15 cellular contexts compared by ENCODE assay signal in the genomic region with DNA sequence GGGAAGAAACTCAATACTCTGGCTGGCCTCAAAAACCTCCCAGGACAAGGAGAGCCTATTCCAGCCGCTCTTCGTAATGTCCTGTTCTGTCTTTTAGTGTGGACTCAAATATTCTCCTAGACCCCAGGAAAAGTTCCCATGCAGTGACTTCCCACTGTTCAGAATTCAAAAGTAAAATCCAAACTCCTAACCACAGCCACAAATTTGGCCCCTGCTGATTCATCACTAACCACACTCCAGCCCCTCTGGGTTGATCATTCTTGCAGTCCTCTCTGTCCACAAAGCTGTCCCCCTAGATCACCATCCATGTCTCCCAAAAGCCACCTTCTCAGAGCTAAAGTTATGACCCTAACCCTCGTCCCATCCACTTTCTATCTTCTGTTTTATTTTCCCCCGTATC. TPM values are rescaled to one million over a fixed set of nuclear protein-coding genes. Genes with fewer than 3 reads are reported as not detected.
DNase-seq lines count a peak whose midpoint lies in the region; FAIRE-seq and TF ChIP-seq lines count a peak whose summit lies in the region.
"Had no signal": no experiment of that assay in that cellular context is flagged by ENCODE, and none has a peak within 500 bp of the region (broad histone marks: within the 10 kb centered on the region; RNA-seq: fewer than 3 reads in every experiment).

No MANE protein-coding gene starts in this region.

- dilution Hi-C loops in mammary epithelial cell (cut with HindIII; ENCODE audit: low sequenced_read_pairs): no loop called here

- no peak overlapping the region for H3K4me3 ChIP-seq in mammary epithelial cell (replicated peaks in 1 of 3; ENCODE audit: insufficient read depth in 1 of 3, low read depth in 2 of 3, low read length in 3 of 3)
- H3K4me3 ChIP-seq in endodermal cell (ENCODE audit: low read length): no peak overlapping the region
- H3K4me3 ChIP-seq in smooth muscle cell: no peak overlapping the region
- no peak overlapping the region for H3K4me3 ChIP-seq in colonic mucosa
- H3K4me3 ChIP-seq: hepatocyte, testis had no signal

- peaks cover 21% of the 10 kb centered on the region for H3K4me1 Mint-ChIP-seq in MCF 10A (ENCODE audit: insufficient read depth, unreplicated experiment)
- H3K4me1 Mint-ChIP-seq in endodermal cell: peaks cover 34% of the 10 kb centered on the region

- H3K4me2 ChIP-seq in mammary epithelial cell (ENCODE audit: insufficient read depth, low read depth, low read length) (no peak overlapping the region), smooth muscle cell (peak overlapping the region; percentile 67)
- H3K4me2 ChIP-seq: hepatocyte had no signal

- no peak for FAIRE-seq in frontal cortex (lab: Jason Lieb, UNC)

- H3K27me3 ChIP-seq in mammary epithelial cell (ENCODE audit: insufficient read depth, low read length) (no peaks in the 10 kb centered on the region), endodermal cell (ENCODE audit: control insufficient read depth, insufficient read depth, low read length, poor library complexity, severe bottlenecking) (no peaks in the 10 kb centered on the region), smooth muscle cell (ENCODE audit: low read depth) (no peaks in the 10 kb centered on the region), colonic mucosa (no peaks in the 10 kb centered on the region)
- H3K27me3 ChIP-seq: hepatocyte, testis had no signal

- H3K9me3 Mint-ChIP-seq in MCF 10A (ENCODE audit: unreplicated experiment) (no peaks in the 10 kb centered on the region), endodermal cell (no peaks in the 10 kb centered on the region)
- H3K9me3 Mint-ChIP-seq: naive B cell; T-helper 1 cell treated with Interleukin-12 subunit alpha and Interleukin-12 subunit beta and Interleukin-4 antibody, amounts not matched to agents 30 μg/mL and 1 μg/mL, for 36 hours had no signal

- H3K9ac ChIP-seq in mammary epithelial cell (ENCODE audit: insufficient read depth, low read length) (no peak overlapping the region), endodermal cell (ENCODE audit: extremely low read depth, low read length, poor library complexity, severe bottlenecking) (no peak overlapping the region), smooth muscle cell (ENCODE audit: low read depth) (peak overlapping the region; percentile 60), colonic mucosa (ENCODE audit: low read depth in 2 of 2, low read length in 2 of 2) (no peak overlapping the region)

- intact Hi-C loops in MCF 10A (cut with micrococcal nuclease): no loop called here
- intact Hi-C loops in mammary epithelial cell (cut with micrococcal nuclease): no loop called here
- intact Hi-C loops in colonic mucosa (cut with DNase I): no loop called here

- H3K27me3 Mint-ChIP-seq in MCF 10A (ENCODE audit: insufficient read depth, unreplicated experiment) (no peaks in the 10 kb centered on the region), endodermal cell (ENCODE audit: insufficient read depth) (no peaks in the 10 kb centered on the region)
- H3K27me3 Mint-ChIP-seq: naive B cell had no signal

- H3K36me3 Mint-ChIP-seq in MCF 10A (ENCODE audit: insufficient read depth, unreplicated experiment) (no peaks in the 10 kb centered on the region), endodermal cell (ENCODE audit: low read depth) (peaks cover 2% of the 10 kb centered on the region)
- H3K36me3 Mint-ChIP-seq: naive B cell had no signal

- no peak for TF ChIP-seq CTCF in MCF 10A (IDR thresholded peaks at IDR 0.05; ENCODE audit: unreplicated experiment)
- no peak for TF ChIP-seq CTCF in mammary epithelial cell (conservative IDR thresholded peaks at IDR 0.05 in 1 of 2, IDR thresholded peaks at IDR 0.05 in 1 of 2; ENCODE audit: extremely low read depth in 1 of 2, insufficient read depth in 1 of 2, low read depth in 1 of 2, low read length in 2 of 2)
- TF ChIP-seq CTCF in endodermal cell (conservative IDR thresholded peaks at IDR 0.05): no peak
- TF ChIP-seq CTCF in smooth muscle cell (IDR thresholded peaks at IDR 0.05; ENCODE audit: borderline replicate concordance, insufficient read depth, poor library complexity, severe bottlenecking): no peak
- no peak for TF ChIP-seq CTCF in colonic mucosa (IDR thresholded peaks at IDR 0.05)
- TF ChIP-seq CTCF in RWPE1 (conservative IDR thresholded peaks at IDR 0.05; ENCODE audit: low read depth): no peak

- no peak overlapping the region for H2AFZ ChIP-seq in mammary epithelial cell (ENCODE audit: low read depth, low read length)
- H2AFZ ChIP-seq in smooth muscle cell (ENCODE audit: low read depth): no peak overlapping the region
- H2AFZ ChIP-seq: hepatocyte had no signal

- no peaks in the 10 kb centered on the region for H3K9me3 ChIP-seq in mammary epithelial cell (replicated peaks; ENCODE audit: insufficient read depth, low read length)
- no peaks in the 10 kb centered on the region for H3K9me3 ChIP-seq in endodermal cell (ENCODE audit: control insufficient read depth, low read length)
- H3K9me3 ChIP-seq in smooth muscle cell (replicated peaks; ENCODE audit: low read depth): no peaks in the 10 kb centered on the region
- no peaks in the 10 kb centered on the region for H3K9me3 ChIP-seq in colonic mucosa
- H3K9me3 ChIP-seq: testis had no signal

- no TSS peak for BruUV-seq in MCF 10A (replicated peaks; lab: Mats Ljungman, UMichigan)
- BruUV-seq in mammary epithelial cell (replicated peaks; lab: Mats Ljungman, UMichigan): no TSS peak

- 95% methylated on average over 4 of the region's 4 CpGs for WGBS in mammary epithelial cell (ENCODE audit: low coverage, missing lambda C conversion rate)
- 80 to 81% methylated on average over 4 of the region's 4 CpGs for WGBS in endodermal cell (ENCODE audit: insufficient coverage in 1 of 2, insufficient read length in 1 of 2), 2 experiments
- 60% methylated on average over 4 of the region's 4 CpGs for WGBS in smooth muscle cell (ENCODE audit: low lambda C conversion rate)

- POLR2A ChIA-PET in MCF 10A (lab: Yijun Ruan, JAX) (interaction anchor here (0.6 to 1.6 kb wide), 2 partner anchors 14 to 33 kb away, joined by 3 to 4 read pairs; no protein-coding TSS in a partner anchor), RWPE1 (lab: Yijun Ruan, JAX; ENCODE audit: low non-redundant PET) (no interaction called here)

- H3K4me3 Mint-ChIP-seq in MCF 10A (ENCODE audit: unreplicated experiment) (no peak overlapping the region), endodermal cell (no peak overlapping the region)
- H3K4me3 Mint-ChIP-seq: T-helper 1 cell treated with Interleukin-12 subunit alpha and Interleukin-12 subunit beta and Interleukin-4 antibody, amounts not matched to agents 30 μg/mL and 1 μg/mL, for 36 hours had no signal

- H3F3A ChIP-seq in smooth muscle cell (ENCODE audit: low read depth): peaks cover 6% of the 10 kb centered on the region

- H3K79me2 ChIP-seq in mammary epithelial cell (ENCODE audit: insufficient read depth, low read length): peaks cover 87% of the 10 kb centered on the region
- peaks cover 44% of the 10 kb centered on the region for H3K79me2 ChIP-seq in smooth muscle cell (ENCODE audit: low read depth)

- H3K27ac ChIP-seq in mammary epithelial cell (ENCODE audit: insufficient read depth, low read depth, low read length) (no peak overlapping the region), endodermal cell (ENCODE audit: low read depth, low read length) (no peak overlapping the region), smooth muscle cell (ENCODE audit: low read depth) (peak overlapping the region; percentile 88), colonic mucosa (no peak overlapping the region), RWPE1 (no peak overlapping the region)
- H3K27ac ChIP-seq: hepatocyte, testis had no signal

- H4K20me1 ChIP-seq in mammary epithelial cell (ENCODE audit: insufficient read depth, low read length): no peaks in the 10 kb centered on the region
- H4K20me1 ChIP-seq in smooth muscle cell (ENCODE audit: low read depth): peaks cover 13% of the 10 kb centered on the region

- H3K36me3 ChIP-seq in mammary epithelial cell (ENCODE audit: insufficient read depth, low read length) (no peaks in the 10 kb centered on the region), endodermal cell (ENCODE audit: control insufficient read depth, insufficient read depth, low read length) (no peaks in the 10 kb centered on the region), smooth muscle cell (ENCODE audit: low read depth) (no peaks in the 10 kb centered on the region), colonic mucosa (no peaks in the 10 kb centered on the region)

- H3K27ac Mint-ChIP-seq in MCF 10A (ENCODE audit: low read depth, unreplicated experiment) (peak overlapping the region; percentile 69), endodermal cell (peak overlapping the region; percentile 36)
- H3K27ac Mint-ChIP-seq: T-helper 1 cell treated with Interleukin-12 subunit alpha and Interleukin-12 subunit beta and Interleukin-4 antibody, amounts not matched to agents 30 μg/mL and 1 μg/mL, for 36 hours had no signal

- H3K4me1 ChIP-seq in mammary epithelial cell (ENCODE audit: insufficient read depth, low read length): peaks cover 26% of the 10 kb centered on the region
- peaks cover 5% of the 10 kb centered on the region for H3K4me1 ChIP-seq in endodermal cell (ENCODE audit: control insufficient read depth, insufficient read depth, low read length)
- peaks cover 6% of the 10 kb centered on the region for H3K4me1 ChIP-seq in smooth muscle cell (ENCODE audit: low read depth)
- peaks cover 11% of the 10 kb centered on the region for H3K4me1 ChIP-seq in colonic mucosa

- DNase-seq in MCF 10A (ENCODE audit: unreplicated experiment) (no peak), mammary epithelial cell (no peak), NAMALWA (ENCODE audit: low spot score) (peak; percentile 2), endodermal cell (no peak), smooth muscle cell (lab: John Stamatoyannopoulos, UW; ENCODE audit: unreplicated experiment) (no peak), colonic mucosa (no peak), RWPE1 (ENCODE audit: low spot score) (no peak), frontal cortex (ENCODE audit: low spot score in 2 of 2) (no peak)
- DNase-seq: erythroblast, naive B cell, NCI-H1048, NCI-H82, testis had no signal

- CTCF ChIA-PET in MCF 10A (lab: Yijun Ruan, JAX) (interaction anchor here (1.9 kb wide), 1 partner anchor 31 kb away, joined by 7 read pairs; no protein-coding TSS in a partner anchor), mammary epithelial cell (lab: Charles Lee; ENCODE audit: low non-redundant PET) (no interaction called here), RWPE1 (lab: Yijun Ruan, JAX) (interaction anchor here (0.6 kb wide), 1 partner anchor 9 kb away, joined by 4 read pairs; no protein-coding TSS in a partner anchor)

- in situ Hi-C loops in mammary epithelial cell (cut with MboI; ENCODE audit: low sequenced_read_pairs in 2 of 2): no loop called here

RNA-seq across cellular contexts. Expression of a gene that starts 5.1 kb away (rescaled TPM):
- 31.3 and 31.4 TPM in 2 replicates for total RNA-seq in MCF 10A (2022)
- total RNA-seq in mammary epithelial cell: 100 to 1,000 TPM in 1 of 2 donors, 10 to 100 TPM in 1; 54.7 to 103 TPM
- polyA plus RNA-seq in mammary epithelial cell: 138 TPM
- polyA minus RNA-seq in mammary epithelial cell: 108 TPM
- 10 to 100 TPM; 65.0 to 69.5 TPM for total RNA-seq in endodermal cell
- polyA plus RNA-seq in endodermal cell (2013, experiment 1 of 2): 64.0 TPM
- 59.8 TPM for polyA plus RNA-seq in endodermal cell (2013, experiment 2 of 2)
- total RNA-seq in smooth muscle cell: 27.7 and 30.6 TPM in 2 replicates
- polyA plus RNA-seq in smooth muscle cell: 52.4 and 55.1 TPM in 2 replicates
- total RNA-seq in colonic mucosa: 10 to 100 TPM; 28.1 to 30.1 TPM
- 44.0 TPM for total RNA-seq in frontal cortex

RNA-seq across cellular contexts. Expression of a gene that starts 38.2 kb away (rescaled TPM):
- 37.2 and 42.6 TPM in 2 replicates for total RNA-seq in MCF 10A (2022)
- 10 to 100 TPM; 19.8 to 30.6 TPM for total RNA-seq in mammary epithelial cell
- polyA plus RNA-seq in mammary epithelial cell: 14.5 TPM
- 11.8 TPM for polyA minus RNA-seq in mammary epithelial cell
- total RNA-seq in endodermal cell: 10 to 100 TPM; 27.7 to 40.0 TPM
- polyA plus RNA-seq in endodermal cell (2013, experiment 1 of 2): 35.3 TPM
- 36.4 TPM for polyA plus RNA-seq in endodermal cell (2013, experiment 2 of 2)
- 42.3 and 47.5 TPM in 2 replicates for total RNA-seq in smooth muscle cell
- 21.9 and 36.4 TPM in 2 replicates for polyA plus RNA-seq in smooth muscle cell
- 10 to 100 TPM; 40.6 to 47.2 TPM for total RNA-seq in colonic mucosa
- 82.3 TPM for total RNA-seq in frontal cortex

RNA-seq across cellular contexts. Expression of a gene that starts 38.3 kb away (rescaled TPM):
- total RNA-seq in MCF 10A (2022): 10.4 and 14.0 TPM in 2 replicates
- 10 to 100 TPM in 1 of 2 donors, 1 to 10 TPM in 1; 9.7 to 11.1 TPM for total RNA-seq in mammary epithelial cell
- 9.4 TPM for polyA plus RNA-seq in mammary epithelial cell
- polyA minus RNA-seq in mammary epithelial cell: 9.1 TPM
- total RNA-seq in endodermal cell: 1 to 10 TPM; 5.4 to 7.9 TPM
- polyA plus RNA-seq in endodermal cell (2013, experiment 1 of 2): 7.5 TPM
- polyA plus RNA-seq in endodermal cell (2013, experiment 2 of 2): 8.7 TPM
- total RNA-seq in smooth muscle cell: 6.4 and 7.4 TPM in 2 replicates
- 9.6 and 9.8 TPM in 2 replicates for polyA plus RNA-seq in smooth muscle cell
- total RNA-seq in colonic mucosa: 10 to 100 TPM; 18.8 to 25.4 TPM
- total RNA-seq in frontal cortex: 9.0 TPM
